Comparison of ENCODE assay signal across 8 cellular contexts in genomic region chr13:32314968-32315254, GRCh38. TPM values are rescaled to one million over a fixed set of nuclear protein-coding genes. Genes with fewer than 3 reads are reported as not detected.
DNase-seq lines count a peak whose midpoint lies in the region; ATAC-seq and TF ChIP-seq lines count a peak whose summit lies in the region.

No MANE protein-coding gene starts in this region.

- no peak for TF ChIP-seq POLR2A in adrenal gland (IDR thresholded peaks at IDR 0.05)

- DNase-seq in AG04449 (ENCODE audit: low read depth, low spot score) (no peak), SIG-M5 (lab: John Stamatoyannopoulos, UW) (peak; percentile 97), adrenal gland (peak in 6 of 7 donors; percentile 21 to 74 (median 38)), hepatic stellate cell (ENCODE audit: low spot score) (peak; percentile 17), kidney glomerular epithelial cell (lab: John Stamatoyannopoulos, UW) (no peak)

- TF ChIP-seq CTCF in AG04449 (IDR thresholded peaks at IDR 0.05; ENCODE audit: insufficient read depth, low read length, missing control alignments) (no peak), adrenal gland (IDR thresholded peaks at IDR 0.05) (no peak)

- H3K27ac ChIP-seq in adrenal gland = peak overlapping the region; percentile 35 to 95 (median 90)
- H3K27ac ChIP-seq in skeletal muscle tissue (ENCODE audit: low read depth, low read length) = peak overlapping the region; percentile 96

- POLR2A ChIA-PET in AG04449 (lab: Yijun Ruan, JAX) = interaction anchor here (1.0 kb wide), 1 partner anchor 8 kb away, joined by 3 read pairs; no protein-coding TSS in a partner anchor

- ATAC-seq in GM18861 (IDR thresholded peaks at IDR 0.05; ENCODE audit: unreplicated experiment) (peak; percentile 1), HG03139 (IDR thresholded peaks at IDR 0.05; ENCODE audit: unreplicated experiment) (peak; percentile 13)

- CTCF ChIA-PET in AG04449 (lab: Yijun Ruan, JAX) = interaction anchor here (0.7 to 2.4 kb wide), 12 partner anchors 9 to 405 kb away, joined by 3 to 10 read pairs (median 4); partner anchors contain the start of gene N4BP2L2

- H3K36me3 ChIP-seq in adrenal gland (replicated peaks in 1 of 2) = no peaks in the 10 kb centered on the region
- H3K36me3 ChIP-seq in skeletal muscle tissue (ENCODE audit: control insufficient read depth in 3 of 3, insufficient read depth in 3 of 3, low read length in 3 of 3) = no peaks in the 10 kb centered on the region

- H3K4me1 ChIP-seq in adrenal gland (replicated peaks in 1 of 2) = no peaks in the 10 kb centered on the region
- peaks cover 9 to 16% (median 12%) of the 10 kb centered on the region in 3 donors for H3K4me1 ChIP-seq in skeletal muscle tissue (ENCODE audit: control insufficient read depth in 3 of 3, insufficient read depth in 3 of 3, low read length in 3 of 3)

- H3K9me3 ChIP-seq in adrenal gland (replicated peaks in 1 of 3) = no peaks in the 10 kb centered on the region
- no peaks in the 10 kb centered on the region for H3K9me3 ChIP-seq in skeletal muscle tissue (ENCODE audit: control insufficient read depth in 3 of 3, low read length in 3 of 3)

- peak overlapping the region; percentile 92 for H3K4me3 ChIP-seq in AG04449 (ENCODE audit: low read depth, low read length)
- peak overlapping the region in 3 of 4 donors; percentile 26 to 76 (median 66) for H3K4me3 ChIP-seq in adrenal gland
- peak overlapping the region; percentile 77 to 90 (median 81) for H3K4me3 ChIP-seq in skeletal muscle tissue (ENCODE audit: low read length in 3 of 3)

- WGBS in adrenal gland, 4 donors = 18 to 38% (median 25%) methylated on average over 7 of the region's 7 CpGs

- peak overlapping the region; percentile 87 to 98 (median 88) for H3K9ac ChIP-seq in skeletal muscle tissue (ENCODE audit: low read depth in 1 of 3, low read length in 3 of 3)

- no peaks in the 10 kb centered on the region for H3K27me3 ChIP-seq in adrenal gland
- no peaks in the 10 kb centered on the region for H3K27me3 ChIP-seq in skeletal muscle tissue (ENCODE audit: control insufficient read depth in 3 of 3, insufficient read depth in 3 of 3, low read length in 3 of 3)

- intact Hi-C loops in adrenal gland (cut with DNase I) = loop anchor here (5.0 to 10.0 kb wide), 3 partner anchors 298 to 400 kb away; no protein-coding TSS in a partner anchor

RNA-seq across cellular contexts. Expression of gene ZAR1L, which starts 0.3 kb away (rescaled TPM):
- total RNA-seq in adrenal gland (not detected), skeletal muscle tissue (not detected)
- polyA plus RNA-seq in adrenal gland = not detected

RNA-seq across cellular contexts. Expression of gene BRCA2, which starts 0.4 kb away (rescaled TPM):
- 1 to 10 TPM in 5 of 8 donors, under 1 TPM in 3; 0.41 to 1.8 (median 1.2) TPM for total RNA-seq in adrenal gland
- 1 to 10 TPM in 1 of 3 donors, under 1 TPM in 2; 0.07 to 1.4 (median 0.16) TPM for polyA plus RNA-seq in adrenal gland
- total RNA-seq in skeletal muscle tissue = 2.6 TPM

Comparison
In these comparisons a context has a peak if more than half of its experiments do, and no peak if none do; other contexts are left out.
1. DNase-seq: peak in SIG-M5 (single experiment), adrenal gland (6 of 7) and hepatic stellate cell (single experiment); none in AG04449 (single experiment) and kidney glomerular epithelial cell (single experiment).
2. Peak in every context shown above with its lines, with median percentiles within 50 percentile points of each other: H3K4me3 ChIP-seq.